In the genomic region with DNA sequence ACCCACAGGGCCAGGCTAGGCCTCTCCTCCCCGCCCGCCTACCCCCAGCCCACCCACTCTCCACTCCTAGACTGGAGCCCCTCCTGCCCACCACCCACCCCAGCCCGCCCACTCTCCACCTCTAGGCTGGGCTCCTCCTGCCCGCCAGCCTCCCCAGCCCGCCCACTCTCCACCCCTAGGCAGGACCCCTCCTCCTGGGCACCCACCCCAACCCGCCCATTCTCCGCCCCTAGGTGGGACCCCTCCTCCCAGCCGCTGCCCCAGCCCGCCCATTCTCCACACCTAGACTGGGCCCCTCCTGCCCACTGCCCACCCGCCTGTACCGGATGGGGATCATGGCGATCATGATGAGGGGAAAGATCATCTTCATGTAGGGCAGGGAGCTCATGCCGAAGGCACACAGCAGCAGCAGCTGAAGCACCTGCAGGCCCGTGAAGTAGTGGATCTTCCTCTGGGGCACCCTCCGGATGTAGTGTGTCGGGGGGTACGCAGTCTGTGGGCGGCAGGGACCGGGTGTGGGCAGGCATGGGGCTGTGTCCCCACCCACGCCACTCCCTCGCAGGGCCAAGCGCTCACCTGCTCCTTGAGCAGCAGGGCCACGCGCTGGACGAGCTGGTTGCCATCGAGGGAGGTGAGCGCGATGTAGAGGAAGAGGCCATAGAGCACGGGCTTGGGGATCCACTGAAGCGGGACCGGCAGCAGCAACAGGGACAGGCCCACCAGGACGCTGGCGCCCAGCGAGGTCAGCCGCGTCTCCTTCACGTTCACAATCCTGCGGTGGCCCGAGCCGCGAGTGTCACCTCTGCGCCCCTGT, we compare ENCODE assay signal across 20 cellular contexts.
"Had no signal": no experiment of that assay in that cellular context is flagged by ENCODE, and none has a peak within 500 bp of the region (broad histone marks: within the 10 kb centered on the region; RNA-seq: fewer than 3 reads in every experiment).

No MANE protein-coding gene starts in this region.

- H3K4me3 Mint-ChIP-seq: activated CD4-positive, alpha-beta T cell treated with anti-CD3 and anti-CD28 coated beads, Interleukin-2, amount 10 ng/mL, durations not matched to agents 24 days and 14 days; activated CD8-positive, alpha-beta T cell treated with anti-CD3 and anti-CD28 coated beads for 36 hours; activated naive CD4-positive, alpha-beta T cell treated with anti-CD3 and anti-CD28 coated beads, Interleukin-2, amount 50 U/mL, for 24 hours; central memory CD8-positive, alpha-beta T cell; natural killer cell; stimulated activated memory B cell treated with anti-CD40 and anti-IgM and Interleukin-4, amounts not matched to agents 10 μg/mL and 1 μg/mL and 100 μg/mL, for 72 hours; type B pancreatic cell had no signal

- DNase-seq: activated CD4-positive, alpha-beta T cell treated with anti-CD3 and anti-CD28 coated beads, Interleukin-2, amount 10 ng/mL, durations not matched to agents 24 days and 14 days; activated CD8-positive, alpha-beta T cell treated with anti-CD3 and anti-CD28 coated beads for 36 hours; activated gamma-delta T cell treated with Interleukin-2 at 50 U/mL for 16 hours; activated T-cell treated with anti-CD3 and anti-CD28 coated beads, Interleukin-2, amount 50 U/mL, for 1 hour; effector memory CD4-positive, alpha-beta T cell; foreskin melanocyte; left ventricle myocardium superior; midbrain; natural killer cell; ovary; stimulated activated CD4-positive, alpha-beta T cell treated with anti-CD3 and anti-CD28 coated beads, Interleukin-15, amount 100 ng/mL, for 24 hours had no signal

- H3K27me3 Mint-ChIP-seq: activated CD4-positive, alpha-beta T cell treated with anti-CD3 and anti-CD28 coated beads, Interleukin-2, amount 10 ng/mL, durations not matched to agents 24 days and 14 days; activated CD8-positive, alpha-beta T cell treated with anti-CD3 and anti-CD28 coated beads for 36 hours; activated naive CD4-positive, alpha-beta T cell treated with anti-CD3 and anti-CD28 coated beads, Interleukin-2, amount 50 U/mL, for 24 hours; central memory CD8-positive, alpha-beta T cell; stimulated activated memory B cell treated with anti-CD40 and anti-IgM and Interleukin-4, amounts not matched to agents 10 μg/mL and 1 μg/mL and 100 μg/mL, for 72 hours; type B pancreatic cell had no signal

- H3K36me3 ChIP-seq: ovary, prostate gland had no signal

- H3K36me3 Mint-ChIP-seq: activated naive CD4-positive, alpha-beta T cell treated with anti-CD3 and anti-CD28 coated beads, Interleukin-2, amount 50 U/mL, for 24 hours; natural killer cell; type B pancreatic cell had no signal

- ATAC-seq: activated CD4-positive, CD25-positive, alpha-beta regulatory T cell treated with anti-CD3 and anti-CD28 coated beads, Interleukin-2, amount 50 U/mL, for 24 hours; activated CD8-positive, alpha-beta T cell treated with anti-CD3 and anti-CD28 coated beads for 36 hours; left ventricle myocardium superior; natural killer cell; stimulated activated memory B cell treated with anti-CD40 and anti-IgM and Interleukin-4, amounts not matched to agents 10 μg/mL and 1 μg/mL and 100 μg/mL, for 72 hours had no signal

- H3K9me3 Mint-ChIP-seq: activated CD4-positive, alpha-beta T cell treated with anti-CD3 and anti-CD28 coated beads, Interleukin-2, amount 10 ng/mL, durations not matched to agents 24 days and 14 days; activated CD8-positive, alpha-beta T cell treated with anti-CD3 and anti-CD28 coated beads for 36 hours; activated naive CD4-positive, alpha-beta T cell treated with anti-CD3 and anti-CD28 coated beads, Interleukin-2, amount 50 U/mL, for 24 hours; central memory CD8-positive, alpha-beta T cell; natural killer cell; stimulated activated memory B cell treated with anti-CD40 and anti-IgM and Interleukin-4, amounts not matched to agents 10 μg/mL and 1 μg/mL and 100 μg/mL, for 72 hours; type B pancreatic cell had no signal

- H3K4me3 ChIP-seq: ovary, prostate gland, skin epidermis, thoracic aorta, vagina had no signal

- H3K27me3 ChIP-seq: ovary, vagina had no signal

- H3K9me3 ChIP-seq: ovary, prostate gland, thoracic aorta, vagina had no signal

- H3K4me1 Mint-ChIP-seq: central memory CD8-positive, alpha-beta T cell; natural killer cell had no signal

- H3K27ac Mint-ChIP-seq: activated CD4-positive, alpha-beta T cell treated with anti-CD3 and anti-CD28 coated beads, Interleukin-2, amount 10 ng/mL, durations not matched to agents 24 days and 14 days; activated CD8-positive, alpha-beta T cell treated with anti-CD3 and anti-CD28 coated beads for 36 hours; activated naive CD4-positive, alpha-beta T cell treated with anti-CD3 and anti-CD28 coated beads, Interleukin-2, amount 50 U/mL, for 24 hours; natural killer cell; stimulated activated memory B cell treated with anti-CD40 and anti-IgM and Interleukin-4, amounts not matched to agents 10 μg/mL and 1 μg/mL and 100 μg/mL, for 72 hours; type B pancreatic cell had no signal

- H3K27ac ChIP-seq: ovary, prostate gland, skin epidermis, thoracic aorta, vagina had no signal

- H3K4me1 ChIP-seq: vagina had no signal
